1 cellular context compared by ENCODE assay signal in the genomic region with DNA sequence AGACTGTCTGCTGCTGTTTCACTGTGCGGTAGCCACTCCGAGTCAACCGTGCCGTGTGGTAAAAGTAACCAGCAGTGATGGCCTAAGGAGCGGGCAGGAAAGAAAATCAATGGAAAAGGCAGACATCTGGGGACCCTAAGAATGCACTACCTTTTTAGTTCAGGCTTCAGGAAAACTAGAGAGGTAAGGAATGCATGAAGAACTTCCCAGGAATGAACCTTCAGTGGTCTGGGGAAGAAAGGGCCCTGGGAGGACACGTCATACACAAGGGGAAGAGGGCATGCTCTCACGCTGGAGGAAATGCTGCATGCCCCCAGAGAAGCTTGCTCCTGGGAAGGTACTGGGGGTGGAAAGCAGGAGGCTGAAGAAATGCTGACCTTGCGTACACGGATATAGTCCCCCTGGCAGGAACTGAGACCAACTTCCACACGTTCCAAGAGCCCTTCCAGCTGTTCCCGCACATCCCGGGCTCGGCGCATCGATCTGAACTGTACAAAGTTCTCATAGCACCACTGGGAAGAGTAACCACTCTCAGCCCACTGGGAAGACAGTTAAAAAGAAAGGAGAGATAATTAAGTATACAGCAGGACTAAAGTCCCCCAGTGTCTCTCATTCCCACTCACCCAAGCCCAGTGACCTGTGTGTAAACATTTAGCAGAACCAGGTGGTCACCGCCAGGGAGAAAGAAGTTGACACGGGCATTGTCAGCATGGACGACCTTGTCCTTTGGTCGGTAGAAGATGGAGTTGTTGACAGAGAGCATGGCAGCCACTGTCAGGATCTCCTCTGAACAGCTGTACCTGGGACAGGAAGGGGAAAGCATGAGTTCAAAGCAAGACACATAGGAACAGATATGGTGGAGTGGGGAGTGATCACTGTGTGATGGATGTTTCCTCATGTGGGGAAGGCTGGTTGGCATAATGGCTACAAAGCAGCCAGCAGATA.
TF ChIP-seq lines count a peak whose summit lies in the region.

No MANE protein-coding gene starts in this region.

TF ChIP-seq in liver, 16 proteins besides CTCF, POLR2A, EP300 and RAD21:
- TF ChIP-seq HNF4A (conservative IDR thresholded peaks at IDR 0.05) (peak; percentile 19 to 29), NR2F2 (IDR thresholded peaks at IDR 0.05) (no peak)
